14 cellular contexts compared by ENCODE assay signal in the genomic region with DNA sequence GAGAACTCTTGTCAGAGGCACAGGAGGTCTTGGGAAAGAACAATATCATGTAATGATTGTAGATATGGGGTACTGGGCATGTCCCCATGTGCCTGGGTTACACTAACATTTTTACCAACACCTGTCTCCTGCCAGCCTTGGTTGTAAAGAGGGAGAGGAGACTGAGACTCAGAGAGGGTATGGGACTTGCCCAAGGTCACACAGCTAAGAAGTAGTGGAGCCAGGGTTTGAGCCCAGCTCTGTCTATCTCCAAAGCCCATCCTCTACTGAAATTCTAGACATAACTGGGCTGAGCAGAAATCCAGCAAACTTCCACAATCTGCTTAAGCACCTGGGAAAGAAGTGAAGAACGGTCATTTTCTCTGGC. TPM values are rescaled to one million over a fixed set of nuclear protein-coding genes. Genes with fewer than 3 reads are reported as not detected.
DNase-seq lines count a peak whose midpoint lies in the region; ATAC-seq and TF ChIP-seq lines count a peak whose summit lies in the region.
"Had no signal": no experiment of that assay in that cellular context is flagged by ENCODE, and none has a peak within 500 bp of the region (broad histone marks: within the 10 kb centered on the region; RNA-seq: fewer than 3 reads in every experiment).

No MANE protein-coding gene starts in this region.

- H3K4me2 ChIP-seq in OCI-LY1 (ENCODE audit: low read length) = peak overlapping the region; percentile 61; the same call in 1 of the 2 replicates

- no peak for TF ChIP-seq CTCF in OCI-LY1 (IDR thresholded peaks at IDR 0.05; ENCODE audit: low read length)
- no peak for TF ChIP-seq CTCF in colonic mucosa (IDR thresholded peaks at IDR 0.05)

- DNase-seq in T-helper 1 cell (no peak), colonic mucosa (no peak), NCI-H1417 treated with DMSO at 0.1 percent for 48 hours (lab: John Stamatoyannopoulos, UW) (no peak), GM19240 (ENCODE audit: insufficient read length, low spot score) (no peak), NCI-H2107 treated with DMSO at 0.1 percent for 48 hours (lab: John Stamatoyannopoulos, UW; ENCODE audit: unreplicated experiment) (no peak)
- DNase-seq: 8988T, Caco-2, occipital lobe, thyroid gland had no signal

- no peaks in the 10 kb centered on the region for H3K9me2 ChIP-seq in OCI-LY1 (ENCODE audit: low read depth, low read length)

- intact Hi-C loops in colonic mucosa (cut with DNase I) = no loop called here

- H3K4me3 Mint-ChIP-seq in T-helper 1 cell treated with Interleukin-12 subunit alpha and Interleukin-12 subunit beta and Interleukin-4 antibody, amounts not matched to agents 30 μg/mL and 1 μg/mL, for 36 hours = peak overlapping the region; percentile 63
- peak overlapping the region; percentile 39 for H3K4me3 Mint-ChIP-seq in stimulated activated memory B cell treated with anti-CD40 and anti-IgM and Interleukin-4, amounts not matched to agents 10 μg/mL and 1 μg/mL and 100 μg/mL, for 72 hours
- H3K4me3 Mint-ChIP-seq: WTC11 had no signal

- H3K27me3 Mint-ChIP-seq in T-helper 1 cell treated with Interleukin-12 subunit alpha and Interleukin-12 subunit beta and Interleukin-4 antibody, amounts not matched to agents 30 μg/mL and 1 μg/mL, for 36 hours (ENCODE audit: low read depth) = no peaks in the 10 kb centered on the region
- H3K27me3 Mint-ChIP-seq in stimulated activated memory B cell treated with anti-CD40 and anti-IgM and Interleukin-4, amounts not matched to agents 10 μg/mL and 1 μg/mL and 100 μg/mL, for 72 hours = no peaks in the 10 kb centered on the region

- H3K27ac ChIP-seq in OCI-LY1 (ENCODE audit: low read depth, low read length, poor library complexity, severe bottlenecking) (peak overlapping the region; percentile 70), colonic mucosa (peak overlapping the region; percentile 53)
- H3K27ac ChIP-seq: SJCRH30 had no signal

- H3K9me3 Mint-ChIP-seq in T-helper 1 cell treated with Interleukin-12 subunit alpha and Interleukin-12 subunit beta and Interleukin-4 antibody, amounts not matched to agents 30 μg/mL and 1 μg/mL, for 36 hours = no peaks in the 10 kb centered on the region
- no peaks in the 10 kb centered on the region for H3K9me3 Mint-ChIP-seq in stimulated activated memory B cell treated with anti-CD40 and anti-IgM and Interleukin-4, amounts not matched to agents 10 μg/mL and 1 μg/mL and 100 μg/mL, for 72 hours
- H3K9me3 Mint-ChIP-seq: WTC11 had no signal

- H3K36me3 Mint-ChIP-seq in T-helper 1 cell treated with Interleukin-12 subunit alpha and Interleukin-12 subunit beta and Interleukin-4 antibody, amounts not matched to agents 30 μg/mL and 1 μg/mL, for 36 hours (ENCODE audit: low read depth) = peaks cover 6% of the 10 kb centered on the region
- H3K36me3 Mint-ChIP-seq in stimulated activated memory B cell treated with anti-CD40 and anti-IgM and Interleukin-4, amounts not matched to agents 10 μg/mL and 1 μg/mL and 100 μg/mL, for 72 hours = peaks cover 6% of the 10 kb centered on the region
- H3K36me3 Mint-ChIP-seq: WTC11 had no signal

- H3K4me1 ChIP-seq in OCI-LY1 (ENCODE audit: insufficient read depth, low read length, severe bottlenecking) (peaks cover 52% of the 10 kb centered on the region), colonic mucosa (no peaks in the 10 kb centered on the region)
- H3K4me1 ChIP-seq: Caco-2 had no signal

- no peaks in the 10 kb centered on the region for H4K20me1 ChIP-seq in OCI-LY1 (ENCODE audit: insufficient read depth, low read length)

- no peaks in the 10 kb centered on the region for H3K9me3 ChIP-seq in OCI-LY1 (ENCODE audit: low read length)
- no peaks in the 10 kb centered on the region for H3K9me3 ChIP-seq in colonic mucosa
- H3K9me3 ChIP-seq: Caco-2, SJCRH30, thyroid gland had no signal

- H3K9ac ChIP-seq in OCI-LY1 (ENCODE audit: low read length) = peak overlapping the region; percentile 24; the same call in 1 of the 2 replicates
- no peak overlapping the region for H3K9ac ChIP-seq in colonic mucosa (ENCODE audit: low read depth in 2 of 2, low read length in 2 of 2)

- H3K36me3 ChIP-seq in OCI-LY1 (ENCODE audit: insufficient read depth, low read length) (no peaks in the 10 kb centered on the region), colonic mucosa (no peaks in the 10 kb centered on the region)
- H3K36me3 ChIP-seq: SJCRH30, thyroid gland had no signal

- no peaks in the 10 kb centered on the region for H3K79me2 ChIP-seq in OCI-LY1 (ENCODE audit: insufficient read depth, low read length)

- no peak overlapping the region for H2AFZ ChIP-seq in OCI-LY1 (ENCODE audit: low read length)

- H3K4me3 ChIP-seq in OCI-LY1 (ENCODE audit: low read depth, low read length, poor library complexity, severe bottlenecking) = peak overlapping the region; percentile 40
- H3K4me3 ChIP-seq in colonic mucosa = no peak overlapping the region
- H3K4me3 ChIP-seq: thyroid gland had no signal

- peak overlapping the region; percentile 86 for H3K27ac Mint-ChIP-seq in T-helper 1 cell treated with Interleukin-12 subunit alpha and Interleukin-12 subunit beta and Interleukin-4 antibody, amounts not matched to agents 30 μg/mL and 1 μg/mL, for 36 hours
- peak overlapping the region; percentile 87 for H3K27ac Mint-ChIP-seq in stimulated activated memory B cell treated with anti-CD40 and anti-IgM and Interleukin-4, amounts not matched to agents 10 μg/mL and 1 μg/mL and 100 μg/mL, for 72 hours
- H3K27ac Mint-ChIP-seq: WTC11 had no signal

- H3K27me3 ChIP-seq in OCI-LY1 (ENCODE audit: insufficient read depth, low read length) (no peaks in the 10 kb centered on the region), colonic mucosa (no peaks in the 10 kb centered on the region)
- H3K27me3 ChIP-seq: SJCRH30, thyroid gland had no signal

- H3F3A ChIP-seq in OCI-LY1 (ENCODE audit: insufficient read depth, low read length) = no peaks in the 10 kb centered on the region

- H3K4me1 Mint-ChIP-seq in T-helper 1 cell treated with Interleukin-12 subunit alpha and Interleukin-12 subunit beta and Interleukin-4 antibody, amounts not matched to agents 30 μg/mL and 1 μg/mL, for 36 hours (ENCODE audit: low read depth) = peaks cover 41% of the 10 kb centered on the region
- peaks cover 61% of the 10 kb centered on the region for H3K4me1 Mint-ChIP-seq in stimulated activated memory B cell treated with anti-CD40 and anti-IgM and Interleukin-4, amounts not matched to agents 10 μg/mL and 1 μg/mL and 100 μg/mL, for 72 hours

- no peak for ATAC-seq in stimulated activated memory B cell treated with anti-CD40 and anti-IgM and Interleukin-4, amounts not matched to agents 10 μg/mL and 1 μg/mL and 100 μg/mL, for 72 hours
- ATAC-seq: WTC11 had no signal

RNA-seq across cellular contexts. Expression of a gene that starts 2.6 kb away (rescaled TPM):
- total RNA-seq in colonic mucosa = 10 to 100 TPM in 1 of 2 donors, 1 to 10 TPM in 1; 6.8 to 12.6 TPM

RNA-seq across cellular contexts. Expression of a gene that starts 39.1 kb away (rescaled TPM):
- 10 to 100 TPM; 31.8 to 39.2 TPM for total RNA-seq in colonic mucosa

RNA-seq across cellular contexts. Expression of a gene that starts 44.7 kb away (rescaled TPM):
- total RNA-seq in colonic mucosa = 10 to 100 TPM; 14.3 to 30.7 TPM
